In the genomic region with DNA sequence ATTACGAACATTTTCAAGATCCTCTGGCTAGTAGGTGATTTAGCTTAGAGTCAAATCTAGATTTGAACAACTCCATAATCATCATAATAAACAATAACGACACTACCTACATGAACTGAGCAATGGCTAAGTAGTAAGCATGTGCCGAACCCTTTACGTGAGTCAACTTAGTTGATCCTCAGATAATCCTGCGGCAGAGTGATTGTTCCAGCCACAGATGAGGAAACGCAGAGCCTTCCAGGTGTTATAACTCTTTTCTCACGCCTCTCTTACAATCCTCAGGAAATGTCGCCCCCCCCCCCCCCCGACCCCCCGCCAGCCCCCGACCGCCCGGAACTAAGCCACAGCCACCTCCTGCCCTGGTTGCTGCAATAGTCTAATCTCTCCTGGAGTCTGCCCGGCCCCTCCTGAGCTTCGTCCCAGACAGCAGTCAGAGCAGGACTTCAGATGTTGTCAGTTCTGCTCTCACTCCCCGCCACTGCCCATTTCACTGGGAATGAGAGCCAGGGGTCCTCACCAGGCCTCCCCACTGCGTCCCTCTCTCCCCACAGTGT, we compare ENCODE assay signal across 1 cellular context.
A peak's percentile ranks its signal among the peaks of the same experiment; 100 is the strongest.
TF ChIP-seq lines count a peak whose summit lies in the region.

No MANE protein-coding gene starts in this region.

TF ChIP-seq in K562, 482 proteins besides CTCF, POLR2A, EP300 and RAD21:
- TF ChIP-seq, protein P1, sequence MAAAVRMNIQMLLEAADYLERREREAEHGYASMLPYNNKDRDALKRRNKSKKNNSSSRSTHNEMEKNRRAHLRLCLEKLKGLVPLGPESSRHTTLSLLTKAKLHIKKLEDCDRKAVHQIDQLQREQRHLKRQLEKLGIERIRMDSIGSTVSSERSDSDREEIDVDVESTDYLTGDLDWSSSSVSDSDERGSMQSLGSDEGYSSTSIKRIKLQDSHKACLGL (CRISPR knock-in tag; IDR thresholded peaks at IDR 0.05; ENCODE audit: borderline replicate concordance, poor library complexity, severe bottlenecking): no peak
- 0 out of 2 replicates have a peak, but pooled peaks have one; percentile 30 for TF ChIP-seq FOSL1 (tag; conservative IDR thresholded peaks at IDR 0.05)
